ENCODE assay signal across 8 cellular contexts in genomic region chr4:106315476-106315967, GRCh38. TPM values are rescaled to one million over a fixed set of nuclear protein-coding genes. Genes with fewer than 3 reads are reported as not detected.
DNase-seq lines count a peak whose midpoint lies in the region; ATAC-seq and TF ChIP-seq lines count a peak whose summit lies in the region.

No MANE protein-coding gene starts in this region.

- no peak overlapping the region for H3K27ac Mint-ChIP-seq in activated naive CD4-positive, alpha-beta T cell treated with anti-CD3 and anti-CD28 coated beads, Interleukin-2, amount 50 U/mL, for 72 hours
- no peak overlapping the region for H3K27ac Mint-ChIP-seq in nephron progenitor cell

- peaks cover 42% of the 10 kb centered on the region for H3K4me1 Mint-ChIP-seq in nephron progenitor cell

- peak; percentile 69 to 78 for ATAC-seq in activated naive CD4-positive, alpha-beta T cell treated with anti-CD3 and anti-CD28 coated beads, Interleukin-2, amount 50 U/mL, for 72 hours

- H3K4me3 ChIP-seq in HFF-Myc (replicated peaks; ENCODE audit: low read depth, low read length) (peak overlapping the region; percentile 63), iPS-20b (ENCODE audit: low read length) (peak overlapping the region; percentile 86)

- peak; percentile 14 to 21 for DNase-seq in activated CD8-positive, alpha-beta memory T cell treated with anti-CD3 and anti-CD28 coated beads for 4 hours (ENCODE audit: low read depth in 2 of 2)
- DNase-seq in activated CD8-positive, alpha-beta memory T cell treated with anti-CD3 and anti-CD28 coated beads, Interleukin-2, amount 50 U/mL, for 48 hours: no peak
- DNase-seq in HFF-Myc (ENCODE audit: extremely low read depth, low read depth): no peak
- peak; percentile 28 for DNase-seq in MV-4-11 (lab: John Stamatoyannopoulos, UW)
- peak; percentile 43 to 67 for DNase-seq in activated naive CD4-positive, alpha-beta T cell treated with anti-CD3 and anti-CD28 coated beads, Interleukin-2, amount 50 U/mL, for 72 hours (ENCODE audit: low spot score in 2 of 2)
- peak; percentile 66 for DNase-seq in stimulated activated CD4-positive, alpha-beta T cell treated with anti-CD3 and anti-CD28 coated beads, Interleukin-4, amount 100 ng/mL, for 24 hours
- DNase-seq in nephron progenitor cell: no peak

- H3K9me3 ChIP-seq in iPS-20b (ENCODE audit: insufficient read depth, low read depth, low read length): peaks cover 3% of the 10 kb centered on the region; the same call in 1 of the 2 replicates

- peaks cover 5% of the 10 kb centered on the region; the same call in 1 of the 2 replicates for H3K4me1 ChIP-seq in iPS-20b (ENCODE audit: insufficient read depth, low read length)

- no peaks in the 10 kb centered on the region for H3K27me3 Mint-ChIP-seq in nephron progenitor cell (ENCODE audit: low read depth, poor library complexity)

- no peak overlapping the region for H3K4me3 Mint-ChIP-seq in nephron progenitor cell

- TF ChIP-seq CTCF in HFF-Myc (IDR thresholded peaks at IDR 0.05; ENCODE audit: low read depth, low read length, missing control alignments) (no peak), nephron progenitor cell (IDR thresholded peaks at IDR 0.05) (no peak)

- no peaks in the 10 kb centered on the region for H3K9me3 Mint-ChIP-seq in activated naive CD4-positive, alpha-beta T cell treated with anti-CD3 and anti-CD28 coated beads, Interleukin-2, amount 50 U/mL, for 72 hours
- peaks cover 7% of the 10 kb centered on the region for H3K9me3 Mint-ChIP-seq in nephron progenitor cell

- peak overlapping the region; percentile 80 for H3K27ac ChIP-seq in iPS-20b (ENCODE audit: low read length)

- H3K9ac ChIP-seq in iPS-20b (ENCODE audit: low read depth, low read length): peak overlapping the region; percentile 93

- H3K36me3 ChIP-seq in iPS-20b (ENCODE audit: insufficient read depth, low read depth, low read length): no peaks in the 10 kb centered on the region

- H3K27me3 ChIP-seq in iPS-20b (ENCODE audit: insufficient read depth, low read length): no peaks in the 10 kb centered on the region

- H3K36me3 Mint-ChIP-seq in activated naive CD4-positive, alpha-beta T cell treated with anti-CD3 and anti-CD28 coated beads, Interleukin-2, amount 50 U/mL, for 72 hours: peaks cover 6 to 8% of the 10 kb centered on the region in 2 donors
- H3K36me3 Mint-ChIP-seq in nephron progenitor cell (ENCODE audit: low read depth): peaks cover 20% of the 10 kb centered on the region

RNA-seq across cellular contexts. Expression of gene TBCK, which starts 0.5 kb away (rescaled TPM):
- total RNA-seq in activated naive CD4-positive, alpha-beta T cell treated with anti-CD3 and anti-CD28 coated beads, Interleukin-2, amount 50 U/mL, for 72 hours: 10 to 100 TPM; 17.6 to 45.9 TPM

RNA-seq across cellular contexts. Expression of gene AIMP1, which starts 0.8 kb away (rescaled TPM):
- 10 to 100 TPM; 39.1 to 53.6 TPM for total RNA-seq in activated naive CD4-positive, alpha-beta T cell treated with anti-CD3 and anti-CD28 coated beads, Interleukin-2, amount 50 U/mL, for 72 hours

RNA-seq across cellular contexts. Expression of gene GIMD1, which starts 53.1 kb away (rescaled TPM):
- not detected for total RNA-seq in activated naive CD4-positive, alpha-beta T cell treated with anti-CD3 and anti-CD28 coated beads, Interleukin-2, amount 50 U/mL, for 72 hours

Comparison
In these comparisons a context has a peak if more than half of its experiments do, and no peak if none do; other contexts are left out.
1. DNase-seq: peak in activated CD8-positive, alpha-beta memory T cell treated with anti-CD3 and anti-CD28 coated beads for 4 hours (2 of 2), MV-4-11 (single experiment), activated naive CD4-positive, alpha-beta T cell treated with anti-CD3 and anti-CD28 coated beads, Interleukin-2, amount 50 U/mL, for 72 hours (2 of 2) and stimulated activated CD4-positive, alpha-beta T cell treated with anti-CD3 and anti-CD28 coated beads, Interleukin-4, amount 100 ng/mL, for 24 hours (single experiment); none in activated CD8-positive, alpha-beta memory T cell treated with anti-CD3 and anti-CD28 coated beads, Interleukin-2, amount 50 U/mL, for 48 hours (single experiment), HFF-Myc (single experiment) and nephron progenitor cell (single experiment).